14 cellular contexts compared by ENCODE assay signal in the genomic region with DNA sequence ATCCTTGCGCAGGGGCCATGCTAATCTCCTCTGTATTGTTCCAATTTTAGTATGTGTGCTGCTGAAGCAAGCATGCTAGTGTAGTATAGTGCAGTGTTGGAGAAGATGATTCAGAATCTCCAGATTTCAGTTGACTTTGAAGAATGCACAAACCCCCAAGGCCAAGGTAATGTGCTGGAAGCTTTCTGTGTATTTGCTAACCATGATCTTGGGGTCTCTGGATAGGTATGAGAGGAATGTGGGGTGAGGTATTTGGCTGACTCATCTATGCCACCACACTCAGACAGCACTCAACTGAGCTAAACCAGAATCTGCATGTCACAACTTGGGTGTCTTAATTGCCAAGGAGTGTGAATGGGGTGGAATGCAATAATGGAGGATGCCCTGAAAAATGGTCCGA. TPM values are rescaled to one million over a fixed set of nuclear protein-coding genes. Genes with fewer than 3 reads are reported as not detected.
DNase-seq lines count a peak whose midpoint lies in the region; ATAC-seq, FAIRE-seq and TF ChIP-seq lines count a peak whose summit lies in the region.
"Had no signal": no experiment of that assay in that cellular context is flagged by ENCODE, and none has a peak within 500 bp of the region (broad histone marks: within the 10 kb centered on the region; RNA-seq: fewer than 3 reads in every experiment).

No MANE protein-coding gene starts in this region.

- no peaks in the 10 kb centered on the region for H3K27me3 ChIP-seq in SJSA1 (replicated peaks)
- H3K27me3 ChIP-seq: BLaER1 had no signal

- DNase-seq in stimulated activated naive CD8-positive, alpha-beta T cell treated with anti-CD3 and anti-CD28 coated beads, Interleukin-15, Interleukin-2, amounts not matched to agents 100 U/mL and 50 U/mL, for 24 hours, result no peak
- no peak for DNase-seq in stimulated activated naive CD8-positive, alpha-beta T cell treated with anti-CD3 and anti-CD28 coated beads, Interleukin-15, amount 100 ng/mL, for 72 hours
- DNase-seq in SJSA1 (ENCODE audit: low read depth in 1 of 2, low spot score in 2 of 2) (peak; percentile 81 to 87), fibroblast of pulmonary artery (ENCODE audit: low read depth) (peak; percentile 11), urothelium cell line (ENCODE audit: low spot score) (peak; percentile 44), NCI-H1092 (lab: John Stamatoyannopoulos, UW) (no peak), GF-D8 (lab: John Stamatoyannopoulos, UW) (no peak)
- DNase-seq: mucosa of descending colon; psoas muscle; stimulated activated CD4-positive, alpha-beta T cell treated with anti-CD3 and anti-CD28 coated beads, Interleukin-2, amount 100 ng/mL, for 48 hours had no signal

- no peak overlapping the region for H3K27ac Mint-ChIP-seq in stimulated activated naive CD8-positive, alpha-beta T cell treated with anti-CD3 and anti-CD28 coated beads, Interleukin-15, amount 100 ng/mL, for 72 hours
- H3K27ac Mint-ChIP-seq: stimulated activated memory B cell treated with anti-CD40 and anti-IgM and Interleukin-4, amounts not matched to agents 10 μg/mL and 1 μg/mL and 100 μg/mL, for 72 hours had no signal

- peaks cover 4% of the 10 kb centered on the region for H3K4me1 Mint-ChIP-seq in stimulated activated naive CD8-positive, alpha-beta T cell treated with anti-CD3 and anti-CD28 coated beads, Interleukin-15, amount 100 ng/mL, for 72 hours
- H3K4me1 Mint-ChIP-seq: stimulated activated memory B cell treated with anti-CD40 and anti-IgM and Interleukin-4, amounts not matched to agents 10 μg/mL and 1 μg/mL and 100 μg/mL, for 72 hours had no signal

- no peak overlapping the region for H3K4me3 Mint-ChIP-seq in stimulated activated naive CD8-positive, alpha-beta T cell treated with anti-CD3 and anti-CD28 coated beads, Interleukin-15, amount 100 ng/mL, for 72 hours
- H3K4me3 Mint-ChIP-seq: stimulated activated memory B cell treated with anti-CD40 and anti-IgM and Interleukin-4, amounts not matched to agents 10 μg/mL and 1 μg/mL and 100 μg/mL, for 72 hours had no signal

- peaks cover 7% of the 10 kb centered on the region for H3K9me3 ChIP-seq in SJSA1 (replicated peaks)
- H3K9me3 ChIP-seq: mucosa of descending colon, psoas muscle had no signal

- peak; percentile 65 for ATAC-seq in stimulated activated naive CD8-positive, alpha-beta T cell treated with anti-CD3 and anti-CD28 coated beads, Interleukin-15, Interleukin-2, amounts not matched to agents 100 U/mL and 50 U/mL, for 24 hours
- no peak for ATAC-seq in stimulated activated naive CD8-positive, alpha-beta T cell treated with anti-CD3 and anti-CD28 coated beads, Interleukin-15, amount 100 ng/mL, for 72 hours
- ATAC-seq in HG02610 (IDR thresholded peaks at IDR 0.05; ENCODE audit: unreplicated experiment), result no peak
- ATAC-seq: mucosa of descending colon; stimulated activated memory B cell treated with anti-CD40 and anti-IgM and Interleukin-4, amounts not matched to agents 10 μg/mL and 1 μg/mL and 100 μg/mL, for 72 hours had no signal

- FAIRE-seq in urothelium cell line (lab: Jason Lieb, UNC), result no peak
- FAIRE-seq: endometrium had no signal

- H3K4me3 ChIP-seq in SJSA1 (no peak overlapping the region; the same call in 1 of the 2 replicates), fibroblast of pulmonary artery (replicated peaks; ENCODE audit: low read depth, low read length) (no peak overlapping the region)
- H3K4me3 ChIP-seq: BLaER1, mucosa of descending colon, psoas muscle had no signal

- H3K27ac ChIP-seq in SJSA1, result peak overlapping the region; percentile 91
- H3K27ac ChIP-seq: BLaER1, psoas muscle had no signal

- no peak for TF ChIP-seq CTCF in fibroblast of pulmonary artery (IDR thresholded peaks at IDR 0.05; ENCODE audit: low read length, missing control alignments)

- no peaks in the 10 kb centered on the region for H3K36me3 ChIP-seq in SJSA1
- H3K36me3 ChIP-seq: BLaER1 had no signal

- H3K9me3 Mint-ChIP-seq in stimulated activated naive CD8-positive, alpha-beta T cell treated with anti-CD3 and anti-CD28 coated beads, Interleukin-15, amount 100 ng/mL, for 72 hours, result peaks cover 0 to 5% of the 10 kb centered on the region in 2 donors
- H3K9me3 Mint-ChIP-seq: stimulated activated memory B cell treated with anti-CD40 and anti-IgM and Interleukin-4, amounts not matched to agents 10 μg/mL and 1 μg/mL and 100 μg/mL, for 72 hours had no signal

- H3K4me1 ChIP-seq in SJSA1 (replicated peaks), result peaks cover 35% of the 10 kb centered on the region

- H3K27me3 Mint-ChIP-seq in stimulated activated naive CD8-positive, alpha-beta T cell treated with anti-CD3 and anti-CD28 coated beads, Interleukin-15, amount 100 ng/mL, for 72 hours, result peaks cover 10% of the 10 kb centered on the region

RNA-seq across cellular contexts. Expression of gene DEK, which starts 42.7 kb away (rescaled TPM):
- 354 and 542 TPM in 2 replicates for total RNA-seq in SJSA1 (2014; rRNA removed; shearing (Covaris generic))

Comparison
In these comparisons a context has a peak if more than half of its experiments do, and no peak if none do; other contexts are left out.
1. DNase-seq: peak in SJSA1 (2 of 2), fibroblast of pulmonary artery (single experiment) and urothelium cell line (single experiment); none in stimulated activated naive CD8-positive, alpha-beta T cell treated with anti-CD3 and anti-CD28 coated beads, Interleukin-15, Interleukin-2, amounts not matched to agents 100 U/mL and 50 U/mL, for 24 hours (single experiment), stimulated activated naive CD8-positive, alpha-beta T cell treated with anti-CD3 and anti-CD28 coated beads, Interleukin-15, amount 100 ng/mL, for 72 hours (0 of 2), NCI-H1092 (single experiment) and GF-D8 (single experiment).